1 cellular context compared by ENCODE assay signal in the genomic region with DNA sequence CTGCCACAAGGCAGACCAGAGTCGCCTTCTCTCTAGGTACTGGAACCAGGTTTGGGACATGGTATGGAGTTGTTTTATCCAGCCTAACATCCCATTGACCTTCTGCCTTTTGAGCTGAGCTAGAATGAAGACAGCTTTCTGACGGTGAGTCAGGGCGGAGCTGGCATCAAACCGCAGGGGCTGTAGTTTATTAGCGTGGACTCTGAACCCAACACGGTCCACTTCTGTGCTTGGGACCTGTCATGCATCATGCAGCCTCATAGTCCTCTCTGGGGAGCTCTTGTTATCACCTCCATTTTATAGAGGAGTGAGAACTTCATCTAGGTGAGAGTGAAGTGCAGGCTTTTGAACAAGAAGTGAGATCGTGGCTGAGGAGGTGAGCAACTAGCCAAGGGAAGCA.
TF ChIP-seq lines count a peak whose summit lies in the region.

No MANE protein-coding gene starts in this region.

TF ChIP-seq in H1, 55 proteins besides CTCF, POLR2A, EP300 and RAD21:
- no peak for TF ChIP-seq ZNF274 (IDR thresholded peaks at IDR 0.05; ENCODE audit: borderline replicate concordance, extremely low read depth, low read length)
- no peak for TF ChIP-seq KDM5A (IDR thresholded peaks at IDR 0.05; ENCODE audit: low read length)
- TF ChIP-seq NANOG (IDR thresholded peaks at IDR 0.05; ENCODE audit: insufficient read depth, low read depth, low read length, poor library complexity, severe bottlenecking): no peak
- TF ChIP-seq PHF8 (conservative IDR thresholded peaks at IDR 0.05; ENCODE audit: low read depth, low read length): no peak
- TF ChIP-seq, protein P1, sequence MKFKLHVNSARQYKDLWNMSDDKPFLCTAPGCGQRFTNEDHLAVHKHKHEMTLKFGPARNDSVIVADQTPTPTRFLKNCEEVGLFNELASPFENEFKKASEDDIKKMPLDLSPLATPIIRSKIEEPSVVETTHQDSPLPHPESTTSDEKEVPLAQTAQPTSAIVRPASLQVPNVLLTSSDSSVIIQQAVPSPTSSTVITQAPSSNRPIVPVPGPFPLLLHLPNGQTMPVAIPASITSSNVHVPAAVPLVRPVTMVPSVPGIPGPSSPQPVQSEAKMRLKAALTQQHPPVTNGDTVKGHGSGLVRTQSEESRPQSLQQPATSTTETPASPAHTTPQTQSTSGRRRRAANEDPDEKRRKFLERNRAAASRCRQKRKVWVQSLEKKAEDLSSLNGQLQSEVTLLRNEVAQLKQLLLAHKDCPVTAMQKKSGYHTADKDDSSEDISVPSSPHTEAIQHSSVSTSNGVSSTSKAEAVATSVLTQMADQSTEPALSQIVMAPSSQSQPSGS (IDR thresholded peaks at IDR 0.05; ENCODE audit: low read length): no peak
- no peak for TF ChIP-seq TEAD4 (IDR thresholded peaks at IDR 0.05; ENCODE audit: low read depth, low read length)
- no peak for TF ChIP-seq NRF1 (IDR thresholded peaks at IDR 0.05; ENCODE audit: low read depth, low read length)
- TF ChIP-seq SRF (IDR thresholded peaks at IDR 0.05; ENCODE audit: low read depth, low read length): no peak
- no peak for TF ChIP-seq JUN (IDR thresholded peaks at IDR 0.05; ENCODE audit: low read depth, low read length)
- TF ChIP-seq SP1 (IDR thresholded peaks at IDR 0.05; ENCODE audit: low read depth, low read length): no peak
- TF ChIP-seq SIN3A (conservative IDR thresholded peaks at IDR 0.05 in 1 of 2, IDR thresholded peaks at IDR 0.05 in 1 of 2; ENCODE audit: low read depth in 1 of 2, low read length in 2 of 2): no peak
- no peak for TF ChIP-seq CREB1 (IDR thresholded peaks at IDR 0.05)
